Comparison of ENCODE assay signal across 8 cellular contexts in the genomic region with DNA sequence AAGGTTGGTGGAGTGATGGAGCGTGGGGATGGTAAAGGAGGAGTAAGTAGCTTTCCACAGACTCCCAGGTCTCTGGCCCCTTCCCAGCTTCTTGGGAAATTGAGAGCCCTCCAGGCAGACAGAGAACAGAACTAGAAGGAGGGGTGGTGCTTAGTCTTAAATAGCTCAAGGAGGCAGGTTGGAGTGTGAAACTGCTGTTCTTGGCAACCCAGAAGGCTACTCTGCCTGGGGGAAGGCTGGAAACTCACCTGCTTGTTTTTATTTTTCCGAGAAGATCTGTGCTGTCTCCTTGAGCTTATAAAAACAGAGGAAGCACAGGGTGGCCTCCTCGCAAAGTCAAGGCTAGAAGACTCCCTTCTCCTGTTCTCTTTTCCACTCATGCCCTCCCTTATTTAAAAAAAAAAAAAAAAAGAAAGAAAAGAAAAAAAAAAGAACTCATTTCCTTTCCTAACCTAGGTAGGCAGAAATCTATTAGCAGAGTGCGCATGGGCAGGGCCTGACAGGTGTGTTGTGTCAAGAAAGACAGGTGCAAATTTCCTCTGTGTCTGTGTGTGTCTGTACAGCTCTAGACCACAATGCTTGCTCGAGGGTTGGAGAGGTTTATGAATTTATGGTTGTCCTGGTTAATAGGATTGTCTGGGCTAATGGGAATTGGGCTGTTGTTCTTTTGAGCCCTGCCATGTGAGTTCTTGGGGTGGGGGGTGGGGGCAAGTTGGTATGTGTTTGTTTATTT. TPM values are rescaled to one million over a fixed set of nuclear protein-coding genes. Genes with fewer than 3 reads are reported as not detected.
DNase-seq lines count a peak whose midpoint lies in the region; ATAC-seq, FAIRE-seq and TF ChIP-seq lines count a peak whose summit lies in the region.

No MANE protein-coding gene starts in this region.

- H3K79me2 ChIP-seq in astrocyte (ENCODE audit: insufficient read depth, low read length) = no peaks in the 10 kb centered on the region
- no peaks in the 10 kb centered on the region for H3K79me2 ChIP-seq in PC-9 (ENCODE audit: low read depth)

- CTCF ChIA-PET in CD8-positive, alpha-beta T cell (lab: Charles Lee) = no interaction called here
- CTCF ChIA-PET in PC-9 (lab: Charles Lee) = no interaction called here

- H3K27ac ChIP-seq in CD8-positive, alpha-beta T cell (ENCODE audit: low read depth, low read length) = no peak overlapping the region
- H3K27ac ChIP-seq in astrocyte (ENCODE audit: low read depth, low read length) (no peak overlapping the region), PC-9 (no peak overlapping the region)

- no peak overlapping the region for H3K9ac ChIP-seq in astrocyte (ENCODE audit: low read length)

- H4K20me1 ChIP-seq in astrocyte (ENCODE audit: insufficient read depth, low read length) (no peaks in the 10 kb centered on the region), PC-9 (ENCODE audit: insufficient read depth) (no peaks in the 10 kb centered on the region)

- peaks cover 25% of the 10 kb centered on the region for H3K27me3 ChIP-seq in CD8-positive, alpha-beta T cell (ENCODE audit: insufficient read depth, low read length)
- peaks cover 34% of the 10 kb centered on the region for H3K27me3 ChIP-seq in astrocyte (ENCODE audit: insufficient read depth, low read length)
- no peaks in the 10 kb centered on the region for H3K27me3 ChIP-seq in PC-9 (ENCODE audit: insufficient read depth, low read depth)

- H3K36me3 ChIP-seq in CD8-positive, alpha-beta T cell (ENCODE audit: insufficient read depth, low read length) = no peaks in the 10 kb centered on the region
- H3K36me3 ChIP-seq in astrocyte (ENCODE audit: insufficient read depth, low read length) (no peaks in the 10 kb centered on the region), PC-9 (ENCODE audit: low read depth) (no peaks in the 10 kb centered on the region)

- no TSS peak for BruUV-seq in PC-9 (replicated peaks; lab: Mats Ljungman, UMichigan)

- H3K27ac Mint-ChIP-seq in CD8-positive, alpha-beta T cell = no peak overlapping the region
- H3K27ac Mint-ChIP-seq in astrocyte (ENCODE audit: unreplicated experiment) (no peak overlapping the region), mesothelial cell of epicardium (no peak overlapping the region)

- intact Hi-C loops in CD8-positive, alpha-beta T cell (cut with DNase I, micrococcal nuclease) = loop anchor here in 1 of 2 experiments (5.0 to 10.0 kb wide), 2 partner anchors 135 to 318 kb away; no protein-coding TSS in a partner anchor
- intact Hi-C loops in PC-9 (cut with micrococcal nuclease; ENCODE audit: unreplicated experiment) = no loop called here

- H3K4me1 ChIP-seq in CD8-positive, alpha-beta T cell (ENCODE audit: insufficient read depth, low read length) = peaks cover 21% of the 10 kb centered on the region
- peaks cover 5% of the 10 kb centered on the region for H3K4me1 ChIP-seq in astrocyte (ENCODE audit: insufficient read depth, low read length)
- no peaks in the 10 kb centered on the region for H3K4me1 ChIP-seq in PC-9 (replicated peaks; ENCODE audit: insufficient read depth)

- H3K9me2 ChIP-seq in PC-9 (ENCODE audit: insufficient read depth) = no peaks in the 10 kb centered on the region

- peak overlapping the region; percentile 86 for H3K4me3 Mint-ChIP-seq in CD8-positive, alpha-beta T cell
- H3K4me3 Mint-ChIP-seq in astrocyte (ENCODE audit: unreplicated experiment) = peak overlapping the region; percentile 94
- H3K4me3 Mint-ChIP-seq in mesothelial cell of epicardium = peak overlapping the region; percentile 91

- no peaks in the 10 kb centered on the region for H3F3A ChIP-seq in PC-9 (ENCODE audit: insufficient read depth, low read depth)

- ATAC-seq in CD8-positive, alpha-beta T cell = no peak
- no peak for ATAC-seq in HG03457 (IDR thresholded peaks at IDR 0.05; ENCODE audit: unreplicated experiment)

- H3K4me2 ChIP-seq in astrocyte (ENCODE audit: low read length) (peak overlapping the region; percentile 95), PC-9 (no peak overlapping the region)

- no peak overlapping the region for H3K4me3 ChIP-seq in CD8-positive, alpha-beta T cell (ENCODE audit: low read depth, low read length)
- H3K4me3 ChIP-seq in astrocyte (ENCODE audit: insufficient read depth, low read depth, low read length) (no peak overlapping the region), PC-9 (no peak overlapping the region)

- no peak for TF ChIP-seq CTCF in CD8-positive, alpha-beta T cell (IDR thresholded peaks at IDR 0.05)
- no peak for TF ChIP-seq CTCF in astrocyte (IDR thresholded peaks at IDR 0.05; ENCODE audit: insufficient read depth, low read depth, low read length)
- TF ChIP-seq CTCF in mesothelial cell of epicardium (IDR thresholded peaks at IDR 0.05; ENCODE audit: unreplicated experiment) = no peak
- TF ChIP-seq CTCF in PC-9 (conservative IDR thresholded peaks at IDR 0.05) = no peak

- no peak overlapping the region for H2AFZ ChIP-seq in astrocyte (ENCODE audit: low read depth, low read length)
- no peak overlapping the region for H2AFZ ChIP-seq in PC-9

- H3K9me3 Mint-ChIP-seq in CD8-positive, alpha-beta T cell = no peaks in the 10 kb centered on the region
- H3K9me3 Mint-ChIP-seq in astrocyte (ENCODE audit: unreplicated experiment) (no peaks in the 10 kb centered on the region), mesothelial cell of epicardium (no peaks in the 10 kb centered on the region)

- H3K27me3 Mint-ChIP-seq in CD8-positive, alpha-beta T cell (ENCODE audit: low read depth) = peaks cover 72% of the 10 kb centered on the region
- peaks cover 46% of the 10 kb centered on the region for H3K27me3 Mint-ChIP-seq in astrocyte (ENCODE audit: low read depth, unreplicated experiment)
- H3K27me3 Mint-ChIP-seq in mesothelial cell of epicardium (ENCODE audit: low read depth) = peaks cover 93% of the 10 kb centered on the region

- peaks cover 34% of the 10 kb centered on the region for H3K4me1 Mint-ChIP-seq in CD8-positive, alpha-beta T cell (ENCODE audit: low read depth)
- peaks cover 5% of the 10 kb centered on the region for H3K4me1 Mint-ChIP-seq in astrocyte (ENCODE audit: low read depth, unreplicated experiment)
- H3K4me1 Mint-ChIP-seq in mesothelial cell of epicardium = peaks cover 33% of the 10 kb centered on the region

- FAIRE-seq in astrocyte (lab: Jason Lieb, UNC) (no peak), HTR-8/SVneo (lab: Jason Lieb, UNC) (no peak)

- H3K9me3 ChIP-seq in CD8-positive, alpha-beta T cell (ENCODE audit: low read length) = no peaks in the 10 kb centered on the region
- H3K9me3 ChIP-seq in astrocyte (ENCODE audit: insufficient read depth, low read depth, low read length) (no peaks in the 10 kb centered on the region), PC-9 (ENCODE audit: insufficient read depth, low read depth) (no peaks in the 10 kb centered on the region)

- H3K36me3 Mint-ChIP-seq in CD8-positive, alpha-beta T cell = no peaks in the 10 kb centered on the region
- H3K36me3 Mint-ChIP-seq in astrocyte (ENCODE audit: low read depth, unreplicated experiment) (no peaks in the 10 kb centered on the region), mesothelial cell of epicardium (no peaks in the 10 kb centered on the region)

- POLR2A ChIA-PET in CD8-positive, alpha-beta T cell (lab: Charles Lee) = no interaction called here
- POLR2A ChIA-PET in PC-9 (lab: Charles Lee; ENCODE audit: unreplicated experiment) = no interaction called here

- no peak for DNase-seq in CD8-positive, alpha-beta T cell
- DNase-seq in NCI-H146 (lab: John Stamatoyannopoulos, UW) = peak; percentile 97
- DNase-seq in astrocyte (ENCODE audit: low read depth) = no peak
- DNase-seq in mesothelial cell of epicardium (ENCODE audit: low spot score in 2 of 2, unreplicated experiment in 2 of 2) = no peak
- DNase-seq in PC-9 = no peak
- no peak for DNase-seq in HTR-8/SVneo (ENCODE audit: insufficient read length, low spot score)
- no peak for DNase-seq in AML-193 (lab: John Stamatoyannopoulos, UW)

RNA-seq across cellular contexts. Expression of gene PROX1, which starts 2.1 kb away (rescaled TPM):
- total RNA-seq in CD8-positive, alpha-beta T cell = not detected
- total RNA-seq in astrocyte = 1.9 and 4.8 TPM in 2 replicates
- total RNA-seq in mesothelial cell of epicardium = 0.58 to 1.4 TPM (median 1.4 TPM) in 3 replicates
- not detected in 2 replicates for total RNA-seq in PC-9 (2021)
